Comparison of ENCODE assay signal across 25 cellular contexts in genomic region chr1:16938351-16939321, GRCh38. TPM values are rescaled to one million over a fixed set of nuclear protein-coding genes. Genes with fewer than 3 reads are reported as not detected.
DNase-seq lines count a peak whose midpoint lies in the region; TF ChIP-seq lines count a peak whose summit lies in the region.
"Had no signal": no experiment of that assay in that cellular context is flagged by ENCODE, and none has a peak within 500 bp of the region (broad histone marks: within the 10 kb centered on the region; RNA-seq: fewer than 3 reads in every experiment).

No MANE protein-coding gene starts in this region.

- no peaks in the 10 kb centered on the region for H3K4me1 Mint-ChIP-seq in CD8-positive, alpha-beta memory T cell
- H3K4me1 Mint-ChIP-seq: IgD-negative memory B cell, memory B cell had no signal

- H3K4me3 ChIP-seq in NT2/D1 (ENCODE audit: insufficient read length, low read depth): peak overlapping the region; percentile 9
- peak overlapping the region; percentile 22; the same call in 1 of the 2 replicates for H3K4me3 ChIP-seq in iPS DF 6.9 (ENCODE audit: low read length)
- H3K4me3 ChIP-seq in mesodermal cell (ENCODE audit: extremely low read depth, insufficient read depth, low read length, poor library complexity, severe bottlenecking): peak overlapping the region; percentile 21
- H3K4me3 ChIP-seq in CD8-positive, alpha-beta memory T cell (ENCODE audit: low read length): no peak overlapping the region
- H3K4me3 ChIP-seq: BLaER1, upper lobe of left lung had no signal

- peaks cover 3 to 70% (median 6%) of the 10 kb centered on the region in 3 donors for H3K36me3 Mint-ChIP-seq in CD8-positive, alpha-beta memory T cell
- H3K36me3 Mint-ChIP-seq: natural killer cell treated with Interleukin-12 subunit alpha and Interleukin-12 subunit beta and Interleukin-15 and Interleukin-18, amount 100 ng/mL, for 72 hours had no signal

- TF ChIP-seq CTCF in 22Rv1 (IDR thresholded peaks at IDR 0.05): no peak

- H3K27ac ChIP-seq in 22Rv1: 0 out of 2 replicates have a peak overlapping the region, but pooled peaks have one; percentile 5
- H3K27ac ChIP-seq in iPS DF 6.9 (ENCODE audit: low read length): no peak overlapping the region
- no peak overlapping the region for H3K27ac ChIP-seq in mesodermal cell (ENCODE audit: low read depth, low read length, severe bottlenecking)
- H3K27ac ChIP-seq in CD8-positive, alpha-beta memory T cell (ENCODE audit: low read depth, low read length): no peak overlapping the region
- H3K27ac ChIP-seq: BLaER1, upper lobe of left lung had no signal

- no peak overlapping the region for H3K4me3 Mint-ChIP-seq in CD8-positive, alpha-beta memory T cell
- H3K4me3 Mint-ChIP-seq: activated CD8-positive, alpha-beta T cell treated with anti-CD3 and anti-CD28 coated beads, Interleukin-2, amount 10 ng/mL, durations not matched to agents 7 days and 5 days; activated naive CD4-positive, alpha-beta T cell treated with anti-CD3 and anti-CD28 coated beads for 36 hours; activated T-cell treated with anti-CD3 and anti-CD28 coated beads, Interleukin-2, amount 50 U/mL, for 24 hours; IgD-negative memory B cell; memory B cell; natural killer cell treated with Interleukin-12 subunit alpha and Interleukin-12 subunit beta and Interleukin-15 and Interleukin-18, amount 100 ng/mL, for 72 hours had no signal

- H3K27me3 ChIP-seq in NT2/D1 (ENCODE audit: insufficient read depth, insufficient read length) (no peaks in the 10 kb centered on the region), iPS DF 6.9 (ENCODE audit: control insufficient read depth, insufficient read depth, low read length) (no peaks in the 10 kb centered on the region)
- no peaks in the 10 kb centered on the region for H3K27me3 ChIP-seq in CD8-positive, alpha-beta memory T cell (ENCODE audit: insufficient read depth, low read length, poor library complexity, severe bottlenecking)
- H3K27me3 ChIP-seq: BLaER1, upper lobe of left lung had no signal

- H3K27ac Mint-ChIP-seq in CD8-positive, alpha-beta memory T cell: peak overlapping the region in 1 of 8 donors; percentile 33
- H3K27ac Mint-ChIP-seq: activated CD8-positive, alpha-beta T cell treated with anti-CD3 and anti-CD28 coated beads, Interleukin-2, amount 10 ng/mL, durations not matched to agents 7 days and 5 days; activated naive CD4-positive, alpha-beta T cell treated with anti-CD3 and anti-CD28 coated beads for 36 hours; activated T-cell treated with anti-CD3 and anti-CD28 coated beads, Interleukin-2, amount 50 U/mL, for 24 hours; IgD-negative memory B cell; memory B cell; natural killer cell treated with Interleukin-12 subunit alpha and Interleukin-12 subunit beta and Interleukin-15 and Interleukin-18, amount 100 ng/mL, for 72 hours had no signal

- WGBS in iPS DF 6.9 (ENCODE audit: insufficient coverage, insufficient read length): no CpG with 5 or more reads among the region's 51 CpGs
- 38 to 45% methylated on average over 30 to 39 of the region's 51 CpGs for WGBS in mesodermal cell (ENCODE audit: insufficient coverage in 2 of 2), 2 experiments

- H3K9me3 Mint-ChIP-seq in CD8-positive, alpha-beta memory T cell: no peaks in the 10 kb centered on the region
- H3K9me3 Mint-ChIP-seq: activated naive CD4-positive, alpha-beta T cell treated with anti-CD3 and anti-CD28 coated beads for 36 hours; activated T-cell treated with anti-CD3 and anti-CD28 coated beads, Interleukin-2, amount 50 U/mL, for 24 hours; IgD-negative memory B cell; memory B cell; natural killer cell treated with Interleukin-12 subunit alpha and Interleukin-12 subunit beta and Interleukin-15 and Interleukin-18, amount 100 ng/mL, for 72 hours had no signal

- POLR2A ChIA-PET in CD8-positive, alpha-beta memory T cell (lab: Charles Lee): no interaction called here

- no peaks in the 10 kb centered on the region for H3K27me3 Mint-ChIP-seq in CD8-positive, alpha-beta memory T cell
- H3K27me3 Mint-ChIP-seq: activated T-cell treated with anti-CD3 and anti-CD28 coated beads, Interleukin-2, amount 50 U/mL, for 24 hours; IgD-negative memory B cell; memory B cell; natural killer cell treated with Interleukin-12 subunit alpha and Interleukin-12 subunit beta and Interleukin-15 and Interleukin-18, amount 100 ng/mL, for 72 hours had no signal

- DNase-seq in NT2/D1 (ENCODE audit: low read depth, low spot score) (no peak), iPS DF 6.9 (ENCODE audit: low read depth, low spot score) (no peak), occipital lobe (lab: John Stamatoyannopoulos, UW) (no peak), CD1c-positive myeloid dendritic cell (ENCODE audit: extremely low spot score) (no peak)
- DNase-seq in effector CD4-positive, alpha-beta T cell: no peak
- DNase-seq in CD8-positive, alpha-beta memory T cell: no peak
- DNase-seq: activated CD4-positive, CD25-positive, alpha-beta regulatory T cell; activated CD8-positive, alpha-beta T cell treated with anti-CD3 and anti-CD28 coated beads, Interleukin-2, amount 10 ng/mL, durations not matched to agents 7 days and 5 days; activated naive CD4-positive, alpha-beta T cell treated with anti-CD3 and anti-CD28 coated beads for 36 hours; activated T-cell treated with anti-CD3 and anti-CD28 coated beads, Interleukin-2, amount 50 U/mL, for 24 hours; amygdala; erythroblast; NCI-H1436 treated with DMSO at 0.1 percent for 48 hours; NCI-H2171; NCI-H526; SK-N-SH; stimulated activated CD4-positive, alpha-beta T cell treated with anti-CD3 and anti-CD28 coated beads, Interleukin-2, amount 100 ng/mL, for 24 hours; stimulated activated naive CD4-positive, alpha-beta T cell; upper lobe of left lung had no signal

- H3K36me3 ChIP-seq in NT2/D1 (ENCODE audit: insufficient read depth, insufficient read length, low read length) (peaks cover 26% of the 10 kb centered on the region), iPS DF 6.9 (ENCODE audit: control insufficient read depth, insufficient read depth, low read length) (peaks cover 12% of the 10 kb centered on the region), mesodermal cell (ENCODE audit: control insufficient read depth, insufficient read depth, low read length) (peaks cover 9% of the 10 kb centered on the region)
- H3K36me3 ChIP-seq in CD8-positive, alpha-beta memory T cell (ENCODE audit: insufficient read depth, low read length): no peaks in the 10 kb centered on the region

- H3K9me3 ChIP-seq in NT2/D1 (ENCODE audit: insufficient read depth, low read length): no peaks in the 10 kb centered on the region
- no peaks in the 10 kb centered on the region for H3K9me3 ChIP-seq in iPS DF 6.9 (ENCODE audit: control insufficient read depth, insufficient read depth, low read length)
- no peaks in the 10 kb centered on the region for H3K9me3 ChIP-seq in mesodermal cell (ENCODE audit: control insufficient read depth, low read length)
- no peaks in the 10 kb centered on the region for H3K9me3 ChIP-seq in CD8-positive, alpha-beta memory T cell (ENCODE audit: low read length)
- H3K9me3 ChIP-seq: BLaER1, SK-N-SH, upper lobe of left lung had no signal

- CTCF ChIA-PET in CD8-positive, alpha-beta memory T cell (lab: Charles Lee): no interaction called here

- H3K4me1 ChIP-seq in NT2/D1 (ENCODE audit: insufficient read depth, insufficient read length): peaks cover 8% of the 10 kb centered on the region
- H3K4me1 ChIP-seq in iPS DF 6.9 (ENCODE audit: control insufficient read depth, insufficient read depth, low read length): peaks cover 1% of the 10 kb centered on the region; the same call in 1 of the 2 replicates
- no peaks in the 10 kb centered on the region for H3K4me1 ChIP-seq in mesodermal cell (ENCODE audit: control insufficient read depth, insufficient read depth, low read length, poor library complexity, severe bottlenecking)
- no peaks in the 10 kb centered on the region for H3K4me1 ChIP-seq in CD8-positive, alpha-beta memory T cell (ENCODE audit: insufficient read depth, low read length)
- H3K4me1 ChIP-seq: upper lobe of left lung had no signal

- peak overlapping the region; percentile 46 for H3K9ac ChIP-seq in NT2/D1 (ENCODE audit: insufficient read length, low read depth)
- H3K9ac ChIP-seq: BLaER1, SK-N-SH had no signal

RNA-seq across cellular contexts. Expression of gene CROCC, which starts 16.9 kb away (rescaled TPM):
- polyA plus RNA-seq in mesodermal cell (2013, experiment 1 of 2): 16.8 TPM
- 14.4 TPM for polyA plus RNA-seq in mesodermal cell (2013, experiment 2 of 2)
- 19.5 TPM for total RNA-seq in occipital lobe
- 10 to 100 TPM; 25.6 to 30.1 TPM for total RNA-seq in CD8-positive, alpha-beta memory T cell
- polyA plus RNA-seq in CD8-positive, alpha-beta memory T cell: 6.9 TPM

RNA-seq across cellular contexts. Expression of gene MFAP2, which starts 41.8 kb away (rescaled TPM):
- polyA plus RNA-seq in mesodermal cell (2013, experiment 1 of 2): 238 TPM
- 182 TPM for polyA plus RNA-seq in mesodermal cell (2013, experiment 2 of 2)
- 5.6 TPM for total RNA-seq in occipital lobe
- not detected for total RNA-seq in CD8-positive, alpha-beta memory T cell
- 0.39 TPM for polyA plus RNA-seq in CD8-positive, alpha-beta memory T cell
- total RNA-seq: activated CD8-positive, alpha-beta T cell treated with anti-CD3 and anti-CD28 coated beads, Interleukin-2, amount 10 ng/mL, durations not matched to agents 7 days and 5 days; activated naive CD4-positive, alpha-beta T cell treated with anti-CD3 and anti-CD28 coated beads for 36 hours; natural killer cell treated with Interleukin-12 subunit alpha and Interleukin-12 subunit beta and Interleukin-15 and Interleukin-18, amount 100 ng/mL, for 72 hours had no signal

RNA-seq across cellular contexts. Expression of gene RNU1-2, which starts 42.9 kb away (rescaled TPM):
- polyA plus RNA-seq in mesodermal cell (2013, experiment 1 of 2): 6,211 TPM
- 13,330 TPM for polyA plus RNA-seq in mesodermal cell (2013, experiment 2 of 2)
- under 0.01 TPM for total RNA-seq in occipital lobe
- total RNA-seq in CD8-positive, alpha-beta memory T cell: 1,000 to 10,000 TPM; 1,293 to 1,300 TPM
- not detected for polyA plus RNA-seq in CD8-positive, alpha-beta memory T cell
- polyA plus RNA-seq: IgD-negative memory B cell, SK-N-SH had no signal

Comparison
In these comparisons a context has a peak if more than half of its experiments do, and no peak if none do; other contexts are left out.
1. RNA of gene RNU1-2, which starts 42.9 kb away (total RNA-seq): 1,293 to 1,300 TPM in CD8-positive, alpha-beta memory T cell; under 0.01 TPM in occipital lobe (single experiment); every median in the first group is over 1,000 times any median in the second.